Comparison of ENCODE assay signal across 1 cellular context in the genomic region with DNA sequence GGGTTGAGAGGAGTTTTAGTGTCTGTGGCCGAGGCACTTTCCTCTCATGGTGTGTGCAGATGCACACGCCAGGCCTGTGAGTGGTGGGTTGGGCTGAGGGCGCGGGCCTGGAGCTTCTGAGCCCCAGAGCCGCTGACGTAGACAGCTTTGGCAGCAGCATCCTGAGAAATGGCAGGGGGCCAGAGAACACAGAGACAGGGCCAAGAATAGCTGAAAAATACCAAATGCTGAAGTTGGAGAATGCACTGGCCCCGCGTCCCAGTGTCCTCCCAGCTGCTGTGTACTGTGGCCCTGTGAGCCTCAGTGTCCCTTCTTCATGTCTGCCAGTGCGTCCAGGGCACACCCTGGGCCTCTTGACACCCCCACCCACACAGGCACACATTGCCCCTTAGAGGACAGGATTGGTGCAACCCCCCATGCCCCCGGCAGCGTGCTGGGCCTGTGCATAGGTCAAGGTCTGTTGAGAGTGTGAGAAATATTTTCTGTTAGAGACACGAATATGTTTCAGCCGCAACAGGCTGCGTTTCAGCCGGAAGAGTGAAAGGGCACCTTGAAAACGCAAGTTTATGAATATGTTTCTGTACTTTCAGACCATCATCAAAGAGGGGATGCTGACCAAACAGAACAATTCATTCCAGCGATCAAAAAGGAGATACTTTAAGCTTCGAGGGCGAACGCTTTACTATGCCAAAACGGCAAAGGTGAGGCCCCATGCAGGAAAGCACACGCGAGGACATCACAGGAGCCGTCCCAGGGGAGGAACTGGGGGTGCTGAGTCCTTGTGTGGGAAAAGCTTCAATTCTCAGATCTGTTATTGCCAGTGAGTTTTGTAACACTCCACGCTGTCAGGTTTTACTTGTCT.
A peak's percentile ranks its signal among the peaks of the same experiment; 100 is the strongest.
TF ChIP-seq lines count a peak whose summit lies in the region.

No MANE protein-coding gene starts in this region.

TF ChIP-seq in HepG2, 621 proteins besides CTCF, POLR2A, EP300 and RAD21 (continued from another document and continues in another):
- TF ChIP-seq NPAS2 (CRISPR knock-in tag; IDR thresholded peaks at IDR 0.05; ENCODE audit: borderline replicate concordance) (no peak), RFXAP (CRISPR knock-in tag; IDR thresholded peaks at IDR 0.05; ENCODE audit: borderline replicate concordance) (peak; percentile 66; the same call in 1 of the 2 replicates), SOX13 (IDR thresholded peaks at IDR 0.05) (no peak), SOX13 (CRISPR knock-in tag; conservative IDR thresholded peaks at IDR 0.05 in 1 of 2, IDR thresholded peaks at IDR 0.05 in 1 of 2) (peak in 1 of 2 experiments; percentile 43; a peak in 1 of 4 replicates), HNRNPH1 (optimal IDR thresholded peaks at IDR 0.05; ENCODE audit: low read depth, low read length) (no peak), ZNF563 (CRISPR knock-in tag; IDR thresholded peaks at IDR 0.05) (0 out of 2 replicates have a peak, but pooled peaks have one; percentile 31), ZNF883 (CRISPR knock-in tag; IDR thresholded peaks at IDR 0.05; ENCODE audit: not compliant biosample characterization) (peak; percentile 67), ZBTB38 (CRISPR knock-in tag; IDR thresholded peaks at IDR 0.05) (peak; percentile 80), POGZ (CRISPR knock-in tag; IDR thresholded peaks at IDR 0.05) (peak; percentile 25; the same call in 1 of the 2 replicates), RFX3 (CRISPR knock-in tag; IDR thresholded peaks at IDR 0.05) (no peak), ZMAT3 (CRISPR knock-in tag; conservative IDR thresholded peaks at IDR 0.05) (0 out of 2 replicates have a peak, but pooled peaks have one; percentile 31), ZNF652 (CRISPR knock-in tag; IDR thresholded peaks at IDR 0.05; ENCODE audit: borderline replicate concordance, low read depth) (no peak), SUZ12 (IDR thresholded peaks at IDR 0.05; ENCODE audit: low read depth, low read length) (no peak), SNAPC2 (CRISPR knock-in tag; IDR thresholded peaks at IDR 0.05) (no peak; the same call in 1 of the 2 replicates), NFE2L2 (IDR thresholded peaks at IDR 0.05; ENCODE audit: low read length) (no peak), RXRA (CRISPR knock-in tag; IDR thresholded peaks at IDR 0.05) (peak; percentile 92), AKAP8 (CRISPR knock-in tag; IDR thresholded peaks at IDR 0.05) (peak; percentile 79; the same call in 1 of the 2 replicates), TOPORS (CRISPR knock-in tag; IDR thresholded peaks at IDR 0.05) (no peak), KAT8 (CRISPR knock-in tag; IDR thresholded peaks at IDR 0.05) (peak; percentile 70), TBX3 (IDR thresholded peaks at IDR 0.05; ENCODE audit: borderline replicate concordance) (peak; percentile 78; the same call in 1 of the 2 replicates), SIX4 (CRISPR knock-in tag; IDR thresholded peaks at IDR 0.05) (no peak), ZNF780A (CRISPR knock-in tag; IDR thresholded peaks at IDR 0.05) (no peak), ZNF260 (CRISPR knock-in tag; IDR thresholded peaks at IDR 0.05; ENCODE audit: borderline replicate concordance, low read depth) (no peak), HOXA9 (CRISPR knock-in tag; IDR thresholded peaks at IDR 0.05; ENCODE audit: borderline replicate concordance) (no peak), ATM (IDR thresholded peaks at IDR 0.05; ENCODE audit: borderline replicate concordance) (no peak), MAZ (IDR thresholded peaks at IDR 0.05; ENCODE audit: borderline replicate concordance, low read depth, low read length) (no peak), MAZ (CRISPR knock-in tag; IDR thresholded peaks at IDR 0.05; ENCODE audit: low read depth) (peak; percentile 68), NR3C1 (CRISPR knock-in tag; IDR thresholded peaks at IDR 0.05) (no peak), MED1 (CRISPR knock-in tag; IDR thresholded peaks at IDR 0.05) (peak; percentile 81), ARHGAP35 (CRISPR knock-in tag; IDR thresholded peaks at IDR 0.05; ENCODE audit: borderline replicate concordance) (no peak), CBX1 (IDR thresholded peaks at IDR 0.05; ENCODE audit: low read depth) (no peak), KLF9 (CRISPR knock-in tag; IDR thresholded peaks at IDR 0.05; ENCODE audit: low read depth) (no peak)
- TF ChIP-seq, protein P1, sequence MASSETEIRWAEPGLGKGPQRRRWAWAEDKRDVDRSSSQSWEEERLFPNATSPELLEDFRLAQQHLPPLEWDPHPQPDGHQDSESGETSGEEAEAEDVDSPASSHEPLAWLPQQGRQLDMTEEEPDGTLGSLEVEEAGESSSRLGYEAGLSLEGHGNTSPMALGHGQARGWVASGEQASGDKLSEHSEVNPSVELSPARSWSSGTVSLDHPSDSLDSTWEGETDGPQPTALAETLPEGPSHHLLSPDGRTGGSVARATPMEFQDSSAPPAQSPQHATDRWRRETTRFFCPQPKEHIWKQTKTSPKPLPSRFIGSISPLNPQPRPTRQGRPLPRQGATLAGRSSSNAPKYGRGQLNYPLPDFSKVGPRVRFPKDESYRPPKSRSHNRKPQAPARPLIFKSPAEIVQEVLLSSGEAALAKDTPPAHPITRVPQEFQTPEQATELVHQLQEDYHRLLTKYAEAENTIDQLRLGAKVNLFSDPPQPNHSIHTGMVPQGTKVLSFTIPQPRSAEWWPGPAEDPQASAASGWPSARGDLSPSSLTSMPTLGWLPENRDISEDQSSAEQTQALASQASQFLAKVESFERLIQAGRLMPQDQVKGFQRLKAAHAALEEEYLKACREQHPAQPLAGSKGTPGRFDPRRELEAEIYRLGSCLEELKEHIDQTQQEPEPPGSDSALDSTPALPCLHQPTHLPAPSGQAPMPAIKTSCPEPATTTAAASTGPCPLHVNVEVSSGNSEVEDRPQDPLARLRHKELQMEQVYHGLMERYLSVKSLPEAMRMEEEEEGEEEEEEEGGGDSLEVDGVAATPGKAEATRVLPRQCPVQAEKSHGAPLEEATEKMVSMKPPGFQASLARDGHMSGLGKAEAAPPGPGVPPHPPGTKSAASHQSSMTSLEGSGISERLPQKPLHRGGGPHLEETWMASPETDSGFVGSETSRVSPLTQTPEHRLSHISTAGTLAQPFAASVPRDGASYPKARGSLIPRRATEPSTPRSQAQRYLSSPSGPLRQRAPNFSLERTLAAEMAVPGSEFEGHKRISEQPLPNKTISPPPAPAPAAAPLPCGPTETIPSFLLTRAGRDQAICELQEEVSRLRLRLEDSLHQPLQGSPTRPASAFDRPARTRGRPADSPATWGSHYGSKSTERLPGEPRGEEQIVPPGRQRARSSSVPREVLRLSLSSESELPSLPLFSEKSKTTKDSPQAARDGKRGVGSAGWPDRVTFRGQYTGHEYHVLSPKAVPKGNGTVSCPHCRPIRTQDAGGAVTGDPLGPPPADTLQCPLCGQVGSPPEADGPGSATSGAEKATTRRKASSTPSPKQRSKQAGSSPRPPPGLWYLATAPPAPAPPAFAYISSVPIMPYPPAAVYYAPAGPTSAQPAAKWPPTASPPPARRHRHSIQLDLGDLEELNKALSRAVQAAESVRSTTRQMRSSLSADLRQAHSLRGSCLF (CRISPR knock-in tag; IDR thresholded peaks at IDR 0.05; ENCODE audit: borderline replicate concordance), result no peak
- TF ChIP-seq, protein P2, sequence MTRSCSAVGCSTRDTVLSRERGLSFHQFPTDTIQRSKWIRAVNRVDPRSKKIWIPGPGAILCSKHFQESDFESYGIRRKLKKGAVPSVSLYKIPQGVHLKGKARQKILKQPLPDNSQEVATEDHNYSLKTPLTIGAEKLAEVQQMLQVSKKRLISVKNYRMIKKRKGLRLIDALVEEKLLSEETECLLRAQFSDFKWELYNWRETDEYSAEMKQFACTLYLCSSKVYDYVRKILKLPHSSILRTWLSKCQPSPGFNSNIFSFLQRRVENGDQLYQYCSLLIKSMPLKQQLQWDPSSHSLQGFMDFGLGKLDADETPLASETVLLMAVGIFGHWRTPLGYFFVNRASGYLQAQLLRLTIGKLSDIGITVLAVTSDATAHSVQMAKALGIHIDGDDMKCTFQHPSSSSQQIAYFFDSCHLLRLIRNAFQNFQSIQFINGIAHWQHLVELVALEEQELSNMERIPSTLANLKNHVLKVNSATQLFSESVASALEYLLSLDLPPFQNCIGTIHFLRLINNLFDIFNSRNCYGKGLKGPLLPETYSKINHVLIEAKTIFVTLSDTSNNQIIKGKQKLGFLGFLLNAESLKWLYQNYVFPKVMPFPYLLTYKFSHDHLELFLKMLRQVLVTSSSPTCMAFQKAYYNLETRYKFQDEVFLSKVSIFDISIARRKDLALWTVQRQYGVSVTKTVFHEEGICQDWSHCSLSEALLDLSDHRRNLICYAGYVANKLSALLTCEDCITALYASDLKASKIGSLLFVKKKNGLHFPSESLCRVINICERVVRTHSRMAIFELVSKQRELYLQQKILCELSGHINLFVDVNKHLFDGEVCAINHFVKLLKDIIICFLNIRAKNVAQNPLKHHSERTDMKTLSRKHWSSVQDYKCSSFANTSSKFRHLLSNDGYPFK (CRISPR knock-in tag; IDR thresholded peaks at IDR 0.05; ENCODE audit: borderline replicate concordance), result peak; percentile 72; the same call in 1 of the 2 replicates
- TF ChIP-seq, protein P3, sequence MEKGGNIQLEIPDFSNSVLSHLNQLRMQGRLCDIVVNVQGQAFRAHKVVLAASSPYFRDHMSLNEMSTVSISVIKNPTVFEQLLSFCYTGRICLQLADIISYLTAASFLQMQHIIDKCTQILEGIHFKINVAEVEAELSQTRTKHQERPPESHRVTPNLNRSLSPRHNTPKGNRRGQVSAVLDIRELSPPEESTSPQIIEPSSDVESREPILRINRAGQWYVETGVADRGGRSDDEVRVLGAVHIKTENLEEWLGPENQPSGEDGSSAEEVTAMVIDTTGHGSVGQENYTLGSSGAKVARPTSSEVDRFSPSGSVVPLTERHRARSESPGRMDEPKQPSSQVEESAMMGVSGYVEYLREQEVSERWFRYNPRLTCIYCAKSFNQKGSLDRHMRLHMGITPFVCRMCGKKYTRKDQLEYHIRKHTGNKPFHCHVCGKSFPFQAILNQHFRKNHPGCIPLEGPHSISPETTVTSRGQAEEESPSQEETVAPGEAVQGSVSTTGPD (CRISPR knock-in tag; IDR thresholded peaks at IDR 0.05), result no peak
- TF ChIP-seq, protein P4, sequence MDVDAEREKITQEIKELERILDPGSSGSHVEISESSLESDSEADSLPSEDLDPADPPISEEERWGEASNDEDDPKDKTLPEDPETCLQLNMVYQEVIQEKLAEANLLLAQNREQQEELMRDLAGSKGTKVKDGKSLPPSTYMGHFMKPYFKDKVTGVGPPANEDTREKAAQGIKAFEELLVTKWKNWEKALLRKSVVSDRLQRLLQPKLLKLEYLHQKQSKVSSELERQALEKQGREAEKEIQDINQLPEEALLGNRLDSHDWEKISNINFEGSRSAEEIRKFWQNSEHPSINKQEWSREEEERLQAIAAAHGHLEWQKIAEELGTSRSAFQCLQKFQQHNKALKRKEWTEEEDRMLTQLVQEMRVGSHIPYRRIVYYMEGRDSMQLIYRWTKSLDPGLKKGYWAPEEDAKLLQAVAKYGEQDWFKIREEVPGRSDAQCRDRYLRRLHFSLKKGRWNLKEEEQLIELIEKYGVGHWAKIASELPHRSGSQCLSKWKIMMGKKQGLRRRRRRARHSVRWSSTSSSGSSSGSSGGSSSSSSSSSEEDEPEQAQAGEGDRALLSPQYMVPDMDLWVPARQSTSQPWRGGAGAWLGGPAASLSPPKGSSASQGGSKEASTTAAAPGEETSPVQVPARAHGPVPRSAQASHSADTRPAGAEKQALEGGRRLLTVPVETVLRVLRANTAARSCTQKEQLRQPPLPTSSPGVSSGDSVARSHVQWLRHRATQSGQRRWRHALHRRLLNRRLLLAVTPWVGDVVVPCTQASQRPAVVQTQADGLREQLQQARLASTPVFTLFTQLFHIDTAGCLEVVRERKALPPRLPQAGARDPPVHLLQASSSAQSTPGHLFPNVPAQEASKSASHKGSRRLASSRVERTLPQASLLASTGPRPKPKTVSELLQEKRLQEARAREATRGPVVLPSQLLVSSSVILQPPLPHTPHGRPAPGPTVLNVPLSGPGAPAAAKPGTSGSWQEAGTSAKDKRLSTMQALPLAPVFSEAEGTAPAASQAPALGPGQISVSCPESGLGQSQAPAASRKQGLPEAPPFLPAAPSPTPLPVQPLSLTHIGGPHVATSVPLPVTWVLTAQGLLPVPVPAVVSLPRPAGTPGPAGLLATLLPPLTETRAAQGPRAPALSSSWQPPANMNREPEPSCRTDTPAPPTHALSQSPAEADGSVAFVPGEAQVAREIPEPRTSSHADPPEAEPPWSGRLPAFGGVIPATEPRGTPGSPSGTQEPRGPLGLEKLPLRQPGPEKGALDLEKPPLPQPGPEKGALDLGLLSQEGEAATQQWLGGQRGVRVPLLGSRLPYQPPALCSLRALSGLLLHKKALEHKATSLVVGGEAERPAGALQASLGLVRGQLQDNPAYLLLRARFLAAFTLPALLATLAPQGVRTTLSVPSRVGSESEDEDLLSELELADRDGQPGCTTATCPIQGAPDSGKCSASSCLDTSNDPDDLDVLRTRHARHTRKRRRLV (CRISPR knock-in tag; IDR thresholded peaks at IDR 0.05), result no peak
- TF ChIP-seq, protein P5, sequence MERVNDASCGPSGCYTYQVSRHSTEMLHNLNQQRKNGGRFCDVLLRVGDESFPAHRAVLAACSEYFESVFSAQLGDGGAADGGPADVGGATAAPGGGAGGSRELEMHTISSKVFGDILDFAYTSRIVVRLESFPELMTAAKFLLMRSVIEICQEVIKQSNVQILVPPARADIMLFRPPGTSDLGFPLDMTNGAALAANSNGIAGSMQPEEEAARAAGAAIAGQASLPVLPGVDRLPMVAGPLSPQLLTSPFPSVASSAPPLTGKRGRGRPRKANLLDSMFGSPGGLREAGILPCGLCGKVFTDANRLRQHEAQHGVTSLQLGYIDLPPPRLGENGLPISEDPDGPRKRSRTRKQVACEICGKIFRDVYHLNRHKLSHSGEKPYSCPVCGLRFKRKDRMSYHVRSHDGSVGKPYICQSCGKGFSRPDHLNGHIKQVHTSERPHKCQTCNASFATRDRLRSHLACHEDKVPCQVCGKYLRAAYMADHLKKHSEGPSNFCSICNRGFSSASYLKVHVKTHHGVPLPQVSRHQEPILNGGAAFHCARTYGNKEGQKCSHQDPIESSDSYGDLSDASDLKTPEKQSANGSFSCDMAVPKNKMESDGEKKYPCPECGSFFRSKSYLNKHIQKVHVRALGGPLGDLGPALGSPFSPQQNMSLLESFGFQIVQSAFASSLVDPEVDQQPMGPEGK (CRISPR knock-in tag; IDR thresholded peaks at IDR 0.05), result peak; percentile 99
- TF ChIP-seq, protein P6, sequence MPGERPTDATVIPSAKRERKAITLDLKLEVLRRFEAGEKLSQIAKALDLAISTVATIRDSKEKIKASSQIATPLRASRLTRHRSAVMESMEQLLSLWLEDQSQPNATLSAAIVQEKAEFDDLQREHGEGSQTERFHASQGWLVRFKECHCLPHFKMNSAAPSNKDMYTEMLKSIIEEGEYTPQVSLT (CRISPR knock-in tag; IDR thresholded peaks at IDR 0.05; ENCODE audit: borderline replicate concordance, low read depth), result no peak; the same call in 1 of the 2 replicates
- TF ChIP-seq, protein P7, sequence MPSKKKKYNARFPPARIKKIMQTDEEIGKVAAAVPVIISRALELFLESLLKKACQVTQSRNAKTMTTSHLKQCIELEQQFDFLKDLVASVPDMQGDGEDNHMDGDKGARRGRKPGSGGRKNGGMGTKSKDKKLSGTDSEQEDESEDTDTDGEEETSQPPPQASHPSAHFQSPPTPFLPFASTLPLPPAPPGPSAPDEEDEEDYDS (CRISPR knock-in tag; IDR thresholded peaks at IDR 0.05), result peak; percentile 16; the same call in 1 of the 2 replicates
- TF ChIP-seq, protein P8, sequence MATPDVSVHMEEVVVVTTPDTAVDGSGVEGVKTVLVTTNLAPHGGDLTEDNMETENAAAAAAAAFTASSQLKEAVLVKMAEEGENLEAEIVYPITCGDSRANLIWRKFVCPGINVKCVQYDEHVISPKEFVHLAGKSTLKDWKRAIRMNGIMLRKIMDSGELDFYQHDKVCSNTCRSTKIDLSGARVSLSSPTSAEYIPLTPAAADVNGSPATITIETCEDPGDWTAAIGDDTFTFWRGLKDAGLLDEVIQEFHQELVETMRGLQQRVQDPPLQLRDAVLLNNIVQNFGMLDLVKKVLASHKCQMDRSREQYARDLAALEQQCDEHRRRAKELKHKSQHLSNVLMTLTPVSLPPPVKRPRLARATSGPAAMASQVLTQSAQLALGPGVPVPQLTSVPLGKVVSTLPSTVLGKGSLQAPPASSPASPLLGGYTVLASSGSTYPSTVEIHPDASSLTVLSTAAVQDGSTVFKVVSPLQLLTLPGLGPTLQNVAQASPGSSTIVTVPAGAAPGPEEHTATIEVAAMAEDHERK (CRISPR knock-in tag; IDR thresholded peaks at IDR 0.05; ENCODE audit: low read depth), result no peak
